ENCODE assay signal across 8 cellular contexts in genomic region chr17:38871247-38871991, GRCh38. TPM values are rescaled to one million over a fixed set of nuclear protein-coding genes. Genes with fewer than 3 reads are reported as not detected.
DNase-seq lines count a peak whose midpoint lies in the region; ATAC-seq and TF ChIP-seq lines count a peak whose summit lies in the region.

No MANE protein-coding gene starts in this region.

- ATAC-seq in body of pancreas, result peak; percentile 49
- ATAC-seq in GM18498 (IDR thresholded peaks at IDR 0.05; ENCODE audit: unreplicated experiment), result no peak
- ATAC-seq in GM19023 (IDR thresholded peaks at IDR 0.05; ENCODE audit: unreplicated experiment), result no peak

- H4K20me1 ChIP-seq in BLaER1 treated with 17β-estradiol and CSF1 and Interleukin-3, amounts not matched to agents 10 nM and 100 nM, result peaks cover 48 to 58% (median 57%) of the 10 kb centered on the region in 11 experiments

- peak in 2 of 3 donors; percentile 54 to 59 for TF ChIP-seq POLR2A in body of pancreas (IDR thresholded peaks at IDR 0.05)

- WGBS in body of pancreas, 2 donors, result 13% methylated on average over 9 to 11 of the region's 11 CpGs

- peak overlapping the region; percentile 85 to 96 (median 90) for H3K9ac ChIP-seq in BLaER1 treated with 17β-estradiol and CSF1 and Interleukin-3, amounts not matched to agents 10 nM and 100 nM

- DNase-seq in HUDEP-2 (lab: John Stamatoyannopoulos, UW; ENCODE audit: unreplicated experiment in 76 of 76) (peak in 72 of 76 experiments; percentile 21 to 89 (median 63)), T1000 (lab: John Stamatoyannopoulos, UW) (peak; percentile 36), body of pancreas (peak; percentile 86 to 94 (median 90)), kidney epithelial cell (ENCODE audit: low read depth) (no peak)
- peak; percentile 56 to 64 for DNase-seq in stimulated activated CD4-positive, alpha-beta T cell treated with anti-CD3 and anti-CD28 coated beads, Interleukin-1b, Interleukin-23, amount 100 ng/mL, for 4 hours (ENCODE audit: low read depth in 2 of 2)

- peak overlapping the region; percentile 87 to 100 (median 97) for H3K4me2 ChIP-seq in BLaER1 treated with 17β-estradiol and CSF1 and Interleukin-3, amounts not matched to agents 10 nM and 100 nM

- H3K9me3 ChIP-seq in BLaER1 treated with 17β-estradiol and CSF1 and Interleukin-3, amounts not matched to agents 10 nM and 100 nM (replicated peaks in 1 of 11), result no peaks in the 10 kb centered on the region
- H3K9me3 ChIP-seq in body of pancreas, result no peaks in the 10 kb centered on the region

- H3K4me3 ChIP-seq in BLaER1 treated with 17β-estradiol and CSF1 and Interleukin-3, amounts not matched to agents 10 nM and 100 nM, result peak overlapping the region; percentile 84 to 99 (median 96)
- H3K4me3 ChIP-seq in body of pancreas (peak overlapping the region; percentile 67 to 75), kidney epithelial cell (ENCODE audit: low read depth, low read length) (peak overlapping the region; percentile 97)

- H3K27me3 ChIP-seq in BLaER1 treated with 17β-estradiol and CSF1 and Interleukin-3, amounts not matched to agents 10 nM and 100 nM, result no peaks in the 10 kb centered on the region
- H3K27me3 ChIP-seq in body of pancreas (no peaks in the 10 kb centered on the region), kidney epithelial cell (ENCODE audit: control insufficient read depth, insufficient read depth, low read length) (no peaks in the 10 kb centered on the region)

- intact Hi-C loops in body of pancreas (cut with DNase I), result no loop called here

- peak overlapping the region; percentile 40 to 96 (median 90); a peak in 19 of 22 replicates for H3K27ac ChIP-seq in BLaER1 treated with 17β-estradiol and CSF1 and Interleukin-3, amounts not matched to agents 10 nM and 100 nM
- H3K27ac ChIP-seq in body of pancreas, result peak overlapping the region; percentile 91 to 96 (median 94)

- H3K4me1 ChIP-seq in BLaER1 treated with 17β-estradiol and CSF1 and Interleukin-3, amounts not matched to agents 10 nM and 100 nM, result peaks cover 61 to 75% (median 66%) of the 10 kb centered on the region in 10 experiments
- peaks cover 61% of the 10 kb centered on the region for H3K4me1 ChIP-seq in body of pancreas

- peaks cover 0 to 45% (median 28%) of the 10 kb centered on the region in 11 experiments; a peak in 12 of 22 replicates for H3K36me3 ChIP-seq in BLaER1 treated with 17β-estradiol and CSF1 and Interleukin-3, amounts not matched to agents 10 nM and 100 nM
- no peaks in the 10 kb centered on the region for H3K36me3 ChIP-seq in body of pancreas (replicated peaks in 1 of 2; ENCODE audit: insufficient read depth in 1 of 2, low read depth in 2 of 2)
- no peaks in the 10 kb centered on the region for H3K36me3 ChIP-seq in kidney epithelial cell (ENCODE audit: control insufficient read depth, insufficient read depth, low read length)

- TF ChIP-seq CTCF in body of pancreas (IDR thresholded peaks at IDR 0.05), result peak in 3 of 7 experiments; percentile 22 to 28 (median 27)
- TF ChIP-seq CTCF in kidney epithelial cell (IDR thresholded peaks at IDR 0.05; ENCODE audit: insufficient read depth, low read length, poor library complexity, severe bottlenecking), result peak; percentile 24

RNA-seq across cellular contexts. Expression of gene LASP1, which starts 1.6 kb away (rescaled TPM):
- 10 to 100 TPM; 70.3 to 76.1 TPM for total RNA-seq in body of pancreas
- 201 and 247 TPM in 2 replicates for total RNA-seq in kidney epithelial cell

RNA-seq across cellular contexts. Expression of gene RPL23, which starts 17.9 kb away (rescaled TPM):
- total RNA-seq in body of pancreas (100 to 1,000 TPM; 693 to 755 TPM), kidney epithelial cell (1,506 and 1,881 TPM in 2 replicates)

RNA-seq across cellular contexts. Expression of gene CWC25, which starts 46.3 kb away (rescaled TPM):
- total RNA-seq in body of pancreas (10 to 100 TPM; 15.0 to 39.2 TPM), kidney epithelial cell (13.9 and 14.4 TPM in 2 replicates)
